In genomic region chr11:118928870-118929495, GRCh38 we compare ENCODE assay signal across 8 cellular contexts. TPM values are rescaled to one million over a fixed set of nuclear protein-coding genes. Genes with fewer than 3 reads are reported as not detected.
A peak's percentile ranks its signal among the peaks of the same experiment; 100 is the strongest.
DNase-seq lines count a peak whose midpoint lies in the region; ATAC-seq and TF ChIP-seq lines count a peak whose summit lies in the region.

No MANE protein-coding gene starts in this region.

- peak; percentile 1 for ATAC-seq in WTC11
- no peak for ATAC-seq in GM18870 (IDR thresholded peaks at IDR 0.05; ENCODE audit: unreplicated experiment)

- peaks cover 24% of the 10 kb centered on the region for H3K27me3 Mint-ChIP-seq in WTC11 (ENCODE audit: low read depth)
- peaks cover 24% of the 10 kb centered on the region for H3K27me3 Mint-ChIP-seq in endodermal cell (ENCODE audit: insufficient read depth)
- H3K27me3 Mint-ChIP-seq in type B pancreatic cell, result no peaks in the 10 kb centered on the region

- CTCF ChIA-PET in WTC11 (lab: Charles Lee), result interaction anchor here (0.6 to 3.8 kb wide), 11 partner anchors 11 to 178 kb away, joined by 3 to 34 read pairs (median 8); partner anchors contain the start of genes C2CD2L, DDX6 and UPK2

- peaks cover 11% of the 10 kb centered on the region for H3K4me1 ChIP-seq in endodermal cell (ENCODE audit: control insufficient read depth, insufficient read depth, low read length)
- peaks cover 46% of the 10 kb centered on the region for H3K4me1 ChIP-seq in mononuclear cell (ENCODE audit: insufficient read depth, low read length)

- peaks cover 11% of the 10 kb centered on the region for H3K27me3 ChIP-seq in endodermal cell (ENCODE audit: control insufficient read depth, insufficient read depth, low read length, poor library complexity, severe bottlenecking)
- H3K27me3 ChIP-seq in mononuclear cell (ENCODE audit: insufficient read depth, low read length), result no peaks in the 10 kb centered on the region

- DNase-seq in SKM-1 treated with dmso at 0.1 percent for 144 hours (lab: John Stamatoyannopoulos, UW; ENCODE audit: unreplicated experiment) (peak; percentile 60), SKM-1 (lab: John Stamatoyannopoulos, UW; ENCODE audit: unreplicated experiment) (no peak), M059J (ENCODE audit: low read depth) (peak; percentile 72), WTC11 (ENCODE audit: low spot score) (no peak), endodermal cell (no peak), type B pancreatic cell (ENCODE audit: extremely low spot score, unreplicated experiment) (no peak)

- no peaks in the 10 kb centered on the region for H3K36me3 ChIP-seq in endodermal cell (ENCODE audit: control insufficient read depth, insufficient read depth, low read length)

- H3K4me3 ChIP-seq in endodermal cell (ENCODE audit: low read length), result peak overlapping the region; percentile 82
- peak overlapping the region; percentile 75 for H3K4me3 ChIP-seq in mononuclear cell (ENCODE audit: low read length)

- H3K9ac ChIP-seq in endodermal cell (ENCODE audit: extremely low read depth, low read length, poor library complexity, severe bottlenecking), result peak overlapping the region; percentile 54

- H3K9me3 ChIP-seq in endodermal cell (ENCODE audit: control insufficient read depth, low read length) (no peaks in the 10 kb centered on the region), mononuclear cell (ENCODE audit: low read depth, low read length) (no peaks in the 10 kb centered on the region)

- H3K4me3 Mint-ChIP-seq in WTC11, result peak overlapping the region; percentile 92
- H3K4me3 Mint-ChIP-seq in endodermal cell, result peak overlapping the region; percentile 81
- H3K4me3 Mint-ChIP-seq in type B pancreatic cell, result peak overlapping the region; percentile 98

- no peak overlapping the region for H3K27ac Mint-ChIP-seq in WTC11
- H3K27ac Mint-ChIP-seq in endodermal cell, result peak overlapping the region; percentile 99
- peak overlapping the region; percentile 99 for H3K27ac Mint-ChIP-seq in type B pancreatic cell

- 0% methylated on average over 8 to 26 of the region's 26 CpGs for WGBS in endodermal cell (ENCODE audit: insufficient coverage in 1 of 2, insufficient read length in 1 of 2), 2 experiments

- H3K36me3 Mint-ChIP-seq in WTC11 (no peaks in the 10 kb centered on the region), endodermal cell (ENCODE audit: low read depth) (no peaks in the 10 kb centered on the region), type B pancreatic cell (no peaks in the 10 kb centered on the region)

- POLR2A ChIA-PET in WTC11 (lab: Charles Lee), result interaction anchor here (1.0 to 3.8 kb wide), 4 partner anchors 18 to 136 kb away, joined by 4 to 76 read pairs (median 6); partner anchors contain the start of gene UPK2

- peak overlapping the region; percentile 65 for H3K27ac ChIP-seq in endodermal cell (ENCODE audit: low read depth, low read length)

- peaks cover 41% of the 10 kb centered on the region for H3K4me1 Mint-ChIP-seq in WTC11
- H3K4me1 Mint-ChIP-seq in endodermal cell, result peaks cover 42% of the 10 kb centered on the region
- peaks cover 39% of the 10 kb centered on the region for H3K4me1 Mint-ChIP-seq in type B pancreatic cell (ENCODE audit: unreplicated experiment)

- TF ChIP-seq CTCF in WTC11 (IDR thresholded peaks at IDR 0.05) (no peak), endodermal cell (conservative IDR thresholded peaks at IDR 0.05) (peak; percentile 31), type B pancreatic cell (conservative IDR thresholded peaks at IDR 0.05) (peak; percentile 51)

- H3K9me3 Mint-ChIP-seq in WTC11, result no peaks in the 10 kb centered on the region
- no peaks in the 10 kb centered on the region for H3K9me3 Mint-ChIP-seq in endodermal cell
- no peaks in the 10 kb centered on the region for H3K9me3 Mint-ChIP-seq in type B pancreatic cell

TF ChIP-seq in WTC11, 78 proteins besides CTCF, POLR2A, EP300 and RAD21:
- no peak for TF ChIP-seq NR3C1 (CRISPR knock-in tag; conservative IDR thresholded peaks at IDR 0.05; ENCODE audit: low read depth)
- no peak for TF ChIP-seq ZNF281 (CRISPR knock-in tag; IDR thresholded peaks at IDR 0.05)
- TF ChIP-seq GRHL2 (CRISPR knock-in tag; IDR thresholded peaks at IDR 0.05; ENCODE audit: insufficient replicate concordance, severe bottlenecking), result no peak
- TF ChIP-seq ERG (CRISPR knock-in tag; IDR thresholded peaks at IDR 0.05), result no peak
- TF ChIP-seq RORB (CRISPR knock-in tag; IDR thresholded peaks at IDR 0.05), result no peak
- no peak for TF ChIP-seq NFE2L1 (CRISPR knock-in tag; IDR thresholded peaks at IDR 0.05)
- TF ChIP-seq E2F5 (CRISPR knock-in tag; IDR thresholded peaks at IDR 0.05), result no peak
- TF ChIP-seq NFATC4 (CRISPR knock-in tag; IDR thresholded peaks at IDR 0.05), result no peak

RNA-seq across cellular contexts. Expression of gene BCL9L, which starts 3.3 kb away (rescaled TPM):
- 15.9 and 27.4 TPM in 2 replicates for total RNA-seq in M059J (2014; rRNA removed; shearing (Covaris generic))
- total RNA-seq in WTC11 (2021), result 62.1 to 65.3 TPM (median 64.7 TPM) in 3 replicates
- 10 to 100 TPM; 73.9 to 77.3 TPM for total RNA-seq in endodermal cell
- polyA plus RNA-seq in endodermal cell (2013, experiment 1 of 2), result 24.3 TPM
- polyA plus RNA-seq in endodermal cell (2013, experiment 2 of 2), result 23.6 TPM
- 41.9 TPM for total RNA-seq in mononuclear cell
- 44.4 and 77.2 TPM in 2 replicates for total RNA-seq in type B pancreatic cell (ENCODE audit: low replicate concordance)

RNA-seq across cellular contexts. Expression of gene UPK2, which starts 27.1 kb away (rescaled TPM):
- total RNA-seq in M059J (2014; rRNA removed; shearing (Covaris generic)), result not detected in 2 replicates
- not detected in 3 replicates for total RNA-seq in WTC11 (2021)
- total RNA-seq in endodermal cell, result under 1 TPM in 1 of 2 donors, not detected in 1; 0.38 TPM
- polyA plus RNA-seq in endodermal cell (2013, experiment 1 of 2), result 0.36 TPM
- polyA plus RNA-seq in endodermal cell (2013, experiment 2 of 2), result 0.54 TPM
- not detected for total RNA-seq in mononuclear cell
- 26.8 and 30.1 TPM in 2 replicates for total RNA-seq in type B pancreatic cell (ENCODE audit: low replicate concordance)

RNA-seq across cellular contexts. Expression of gene FOXR1, which starts 42.6 kb away (rescaled TPM):
- total RNA-seq in M059J (2014; rRNA removed; shearing (Covaris generic)), result not detected in 2 replicates
- total RNA-seq in WTC11 (2021), result not detected in 3 replicates
- total RNA-seq in endodermal cell, result not detected
- polyA plus RNA-seq in endodermal cell (2013, experiment 1 of 2), result not detected
- not detected for polyA plus RNA-seq in endodermal cell (2013, experiment 2 of 2)
- total RNA-seq in mononuclear cell, result not detected
- not detected in 2 replicates for total RNA-seq in type B pancreatic cell (ENCODE audit: low replicate concordance)

RNA-seq across cellular contexts. Expression of gene CXCR5, which starts 45.3 kb away (rescaled TPM):
- not detected in 2 replicates for total RNA-seq in M059J (2014; rRNA removed; shearing (Covaris generic))
- total RNA-seq in WTC11 (2021) (0.07 TPM in 1 of 3 replicates, not detected in the others), endodermal cell (under 1 TPM in 1 of 2 donors, not detected in 1; 0.07 TPM), mononuclear cell (11.1 TPM), type B pancreatic cell (ENCODE audit: low replicate concordance) (not detected in 2 replicates)
- polyA plus RNA-seq in endodermal cell (2013, experiment 1 of 2), result not detected
- polyA plus RNA-seq in endodermal cell (2013, experiment 2 of 2), result not detected

Comparison
In these comparisons a context has a peak if more than half of its experiments do, and no peak if none do; other contexts are left out.
1. DNase-seq: peak in SKM-1 treated with dmso at 0.1 percent for 144 hours (single experiment) and M059J (single experiment); none in SKM-1 (single experiment), WTC11 (single experiment), endodermal cell (single experiment) and type B pancreatic cell (single experiment).
2. RNA of gene UPK2, which starts 27.1 kb away (total RNA-seq): 26.8 to 30.1 TPM in type B pancreatic cell; 0.38 TPM in endodermal cell, not detected in WTC11, not detected in M059J and not detected in mononuclear cell (single experiment); every median in the first group is over 10 times any median in the second.
3. Peak in every context shown above with its lines, with median percentiles within 50 percentile points of each other: H3K4me3 Mint-ChIP-seq.